Comparison of ENCODE assay signal across 24 cellular contexts in the genomic region with DNA sequence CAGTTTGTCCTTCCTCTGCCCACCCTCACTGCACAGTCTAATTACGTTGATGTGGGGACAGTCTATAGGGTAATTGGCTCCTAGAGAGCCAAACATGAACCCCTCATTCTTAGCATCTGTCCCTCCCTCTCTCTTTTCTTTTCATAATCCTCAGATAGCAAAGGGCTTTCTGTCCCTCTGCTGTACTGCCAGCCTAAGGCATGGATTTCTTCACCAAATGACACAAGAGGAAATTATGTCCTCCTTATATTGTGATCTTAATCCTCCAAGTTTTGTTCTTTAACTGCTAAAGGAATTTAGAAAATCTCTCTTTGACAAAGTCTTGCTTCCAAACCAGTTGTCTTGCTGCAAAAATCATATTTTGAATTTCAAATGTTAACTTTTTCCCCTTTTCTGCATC. TPM values are rescaled to one million over a fixed set of nuclear protein-coding genes. Genes with fewer than 3 reads are reported as not detected.
"Had no signal": no experiment of that assay in that cellular context is flagged by ENCODE, and none has a peak within 500 bp of the region (broad histone marks: within the 10 kb centered on the region; RNA-seq: fewer than 3 reads in every experiment).

No MANE protein-coding gene starts in this region.

- FAIRE-seq: endometrium, frontal cortex, kidney had no signal

- ATAC-seq: activated CD8-positive, alpha-beta memory T cell treated with anti-CD3 and anti-CD28 coated beads, Interleukin-2, amount 10 ng/mL, durations not matched to agents 7 days and 5 days; left lung; mucosa of descending colon; naive thymus-derived CD4-positive, alpha-beta T cell; stimulated activated naive CD8-positive, alpha-beta T cell treated with anti-CD3 and anti-CD28 coated beads, Interleukin-15, Interleukin-2, amounts not matched to agents 100 U/mL and 50 U/mL, for 24 hours had no signal

- H3K4me3 ChIP-seq: left lung, mucosa of descending colon, tibial artery had no signal

- H3K36me3 ChIP-seq: brain microvascular endothelial cell, left lung, neutrophil, tibial artery, WERI-Rb-1 had no signal

- H3K4me3 Mint-ChIP-seq: activated CD4-positive, alpha-beta memory T cell treated with anti-CD3 and anti-CD28 coated beads for 36 hours; activated CD8-positive, alpha-beta memory T cell treated with anti-CD3 and anti-CD28 coated beads, Interleukin-2, amount 10 ng/mL, durations not matched to agents 7 days and 5 days; activated naive CD8-positive, alpha-beta T cell; central memory CD8-positive, alpha-beta T cell; naive thymus-derived CD4-positive, alpha-beta T cell had no signal

- DNase-seq: activated CD4-positive, alpha-beta memory T cell treated with anti-CD3 and anti-CD28 coated beads for 36 hours; activated CD8-positive, alpha-beta memory T cell treated with anti-CD3 and anti-CD28 coated beads, Interleukin-2, amount 10 ng/mL, durations not matched to agents 7 days and 5 days; amniotic stem cell; brain microvascular endothelial cell; cortex of kidney; erythroblast; head of caudate nucleus; kidney; left lung; mucosa of descending colon; naive thymus-derived CD4-positive, alpha-beta T cell; stimulated activated CD4-positive, alpha-beta T cell treated with anti-CD3 and anti-CD28 coated beads, Interleukin-2, amount 100 ng/mL, for 24 hours; stimulated activated naive CD8-positive, alpha-beta T cell treated with anti-CD3 and anti-CD28 coated beads, Interleukin-15, Interleukin-2, amounts not matched to agents 100 U/mL and 50 U/mL, for 24 hours; substantia nigra; SW 1271; T-helper 2 cell; tibial artery; WERI-Rb-1 had no signal

- H3K4me1 ChIP-seq: left lung, parathyroid adenoma had no signal

- H3K4me1 Mint-ChIP-seq: activated CD8-positive, alpha-beta memory T cell treated with anti-CD3 and anti-CD28 coated beads, Interleukin-2, amount 10 ng/mL, durations not matched to agents 7 days and 5 days; central memory CD8-positive, alpha-beta T cell; naive thymus-derived CD4-positive, alpha-beta T cell had no signal

- H3K9me3 Mint-ChIP-seq: activated CD4-positive, alpha-beta memory T cell treated with anti-CD3 and anti-CD28 coated beads for 36 hours; central memory CD8-positive, alpha-beta T cell had no signal

- H3K36me3 Mint-ChIP-seq: activated CD4-positive, alpha-beta memory T cell treated with anti-CD3 and anti-CD28 coated beads for 36 hours; activated CD8-positive, alpha-beta memory T cell treated with anti-CD3 and anti-CD28 coated beads, Interleukin-2, amount 10 ng/mL, durations not matched to agents 7 days and 5 days; activated naive CD8-positive, alpha-beta T cell; naive thymus-derived CD4-positive, alpha-beta T cell had no signal

- H3K27me3 ChIP-seq: brain microvascular endothelial cell, left lung, tibial artery had no signal

- H3K27ac ChIP-seq: brain microvascular endothelial cell, left lung, neutrophil, parathyroid adenoma, WERI-Rb-1 had no signal

- H3K27ac Mint-ChIP-seq: activated CD4-positive, alpha-beta memory T cell treated with anti-CD3 and anti-CD28 coated beads for 36 hours; activated CD8-positive, alpha-beta memory T cell treated with anti-CD3 and anti-CD28 coated beads, Interleukin-2, amount 10 ng/mL, durations not matched to agents 7 days and 5 days; activated naive CD8-positive, alpha-beta T cell; naive thymus-derived CD4-positive, alpha-beta T cell had no signal

- H3K9me3 ChIP-seq: left lung, mucosa of descending colon, neutrophil, tibial artery had no signal

RNA-seq across cellular contexts. Expression of gene ANTXR1, which starts 18.5 kb away (rescaled TPM):
- total RNA-seq: activated CD4-positive, alpha-beta memory T cell treated with anti-CD3 and anti-CD28 coated beads for 36 hours; naive thymus-derived CD4-positive, alpha-beta T cell had no signal

RNA-seq across cellular contexts. Expression of gene GKN1, which starts 57.0 kb away (rescaled TPM):
- total RNA-seq: activated CD4-positive, alpha-beta memory T cell treated with anti-CD3 and anti-CD28 coated beads for 36 hours; activated CD8-positive, alpha-beta memory T cell treated with anti-CD3 and anti-CD28 coated beads, Interleukin-2, amount 10 ng/mL, durations not matched to agents 7 days and 5 days; frontal cortex; kidney; left lung; mucosa of descending colon; naive thymus-derived CD4-positive, alpha-beta T cell had no signal
- polyA plus RNA-seq: naive thymus-derived CD4-positive, alpha-beta T cell had no signal
